In the genomic region with DNA sequence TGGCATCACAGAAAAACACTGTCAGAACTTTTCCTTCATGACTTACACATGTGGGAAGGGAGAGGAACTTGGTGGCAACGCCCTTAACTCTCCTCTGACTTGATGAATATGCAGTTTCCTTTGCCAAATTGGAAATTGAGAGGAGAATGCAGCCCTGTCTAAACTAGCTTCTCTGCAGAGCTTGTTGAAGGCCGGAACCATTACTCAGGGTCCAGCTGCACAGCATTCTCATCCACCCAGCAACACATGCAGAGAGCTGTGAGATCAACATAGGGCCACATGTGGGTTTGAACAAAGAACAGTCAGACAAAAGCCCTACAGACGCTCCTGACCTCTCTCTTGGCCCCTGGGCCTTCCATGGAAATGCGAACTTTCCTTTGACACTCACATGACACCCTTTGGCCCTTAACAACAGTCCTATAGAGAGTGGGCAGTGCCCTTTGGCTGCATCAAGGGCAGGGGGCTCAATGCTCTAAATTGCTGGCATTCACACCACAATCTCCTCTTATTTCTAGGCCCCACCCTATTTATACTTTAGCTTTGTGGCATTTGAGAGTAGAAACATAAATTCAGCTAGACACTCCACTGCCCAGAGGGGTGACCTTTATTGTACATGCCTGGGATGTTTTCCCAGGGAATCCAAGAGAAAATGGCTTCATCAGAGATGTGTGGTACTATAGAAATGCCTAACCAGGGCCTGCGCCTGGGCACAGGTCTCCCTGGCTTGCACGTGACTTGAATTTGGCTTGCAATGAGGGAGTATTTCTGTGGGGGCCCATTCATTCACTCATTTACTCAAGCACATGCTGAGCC, we compare ENCODE assay signal across 13 cellular contexts.
DNase-seq lines count a peak whose midpoint lies in the region; ATAC-seq and TF ChIP-seq lines count a peak whose summit lies in the region.
"Had no signal": no experiment of that assay in that cellular context is flagged by ENCODE, and none has a peak within 500 bp of the region (broad histone marks: within the 10 kb centered on the region; RNA-seq: fewer than 3 reads in every experiment).

No MANE protein-coding gene starts in this region.

- peak overlapping the region; percentile 86 for H3K27ac Mint-ChIP-seq in activated naive CD4-positive, alpha-beta T cell treated with anti-CD3 and anti-CD28 coated beads, Interleukin-2, amount 50 U/mL, for 24 hours
- H3K27ac Mint-ChIP-seq: stimulated activated naive CD8-positive, alpha-beta T cell treated with anti-CD3 and anti-CD28 coated beads, Interleukin-15, amount 100 ng/mL, for 72 hours had no signal

- peak; percentile 12 to 16 for ATAC-seq in lower lobe of right lung
- peak; percentile 19 for ATAC-seq in upper lobe of right lung
- ATAC-seq in GM18907 (IDR thresholded peaks at IDR 0.05; ENCODE audit: unreplicated experiment), result no peak
- ATAC-seq in HG03354 (IDR thresholded peaks at IDR 0.05; ENCODE audit: poor library complexity, severe bottlenecking, unreplicated experiment), result no peak
- ATAC-seq: stimulated activated naive CD8-positive, alpha-beta T cell treated with anti-CD3 and anti-CD28 coated beads, Interleukin-15, amount 100 ng/mL, for 72 hours had no signal

- H3K4me1 Mint-ChIP-seq in activated naive CD4-positive, alpha-beta T cell treated with anti-CD3 and anti-CD28 coated beads, Interleukin-2, amount 50 U/mL, for 24 hours, result peaks cover 41% of the 10 kb centered on the region

- H3K36me3 ChIP-seq in lower lobe of right lung, result no peaks in the 10 kb centered on the region
- H3K36me3 ChIP-seq in upper lobe of right lung, result no peaks in the 10 kb centered on the region
- H3K36me3 ChIP-seq: WERI-Rb-1 had no signal

- peaks cover 4% of the 10 kb centered on the region for H3K36me3 Mint-ChIP-seq in activated naive CD4-positive, alpha-beta T cell treated with anti-CD3 and anti-CD28 coated beads, Interleukin-2, amount 50 U/mL, for 24 hours

- no peak overlapping the region for H3K4me3 ChIP-seq in epithelial cell of esophagus (ENCODE audit: low read length)
- no peak overlapping the region for H3K4me3 ChIP-seq in lower lobe of right lung
- H3K4me3 ChIP-seq in upper lobe of right lung, result no peak overlapping the region

- intact Hi-C loops in lower lobe of right lung (cut with DNase I) (no loop called here), upper lobe of right lung (cut with DNase I) (no loop called here)

- no peak for TF ChIP-seq CTCF in epithelial cell of esophagus (IDR thresholded peaks at IDR 0.05; ENCODE audit: insufficient read depth, low read depth, low read length, missing control alignments)
- TF ChIP-seq CTCF in lower lobe of right lung (IDR thresholded peaks at IDR 0.05), result no peak
- TF ChIP-seq CTCF in upper lobe of right lung (IDR thresholded peaks at IDR 0.05), result no peak

- no peaks in the 10 kb centered on the region for H3K27me3 Mint-ChIP-seq in activated naive CD4-positive, alpha-beta T cell treated with anti-CD3 and anti-CD28 coated beads, Interleukin-2, amount 50 U/mL, for 24 hours
- H3K27me3 Mint-ChIP-seq: stimulated activated naive CD8-positive, alpha-beta T cell treated with anti-CD3 and anti-CD28 coated beads, Interleukin-15, amount 100 ng/mL, for 72 hours had no signal

- H3K4me1 ChIP-seq in lower lobe of right lung (peaks cover 15% of the 10 kb centered on the region), upper lobe of right lung (peaks cover 21% of the 10 kb centered on the region)

- H3K27me3 ChIP-seq in lower lobe of right lung (ENCODE audit: low read depth) (no peaks in the 10 kb centered on the region), upper lobe of right lung (no peaks in the 10 kb centered on the region)

- no peak overlapping the region for H3K4me3 Mint-ChIP-seq in activated naive CD4-positive, alpha-beta T cell treated with anti-CD3 and anti-CD28 coated beads, Interleukin-2, amount 50 U/mL, for 24 hours
- H3K4me3 Mint-ChIP-seq: stimulated activated naive CD8-positive, alpha-beta T cell treated with anti-CD3 and anti-CD28 coated beads, Interleukin-15, amount 100 ng/mL, for 72 hours had no signal

- H3K9me3 Mint-ChIP-seq in activated naive CD4-positive, alpha-beta T cell treated with anti-CD3 and anti-CD28 coated beads, Interleukin-2, amount 50 U/mL, for 24 hours, result peaks cover 10% of the 10 kb centered on the region

- no peaks in the 10 kb centered on the region for H3K9me3 ChIP-seq in lower lobe of right lung
- no peaks in the 10 kb centered on the region for H3K9me3 ChIP-seq in upper lobe of right lung

- H3K27ac ChIP-seq in lower lobe of right lung (peak overlapping the region; percentile 37), upper lobe of right lung (peak overlapping the region; percentile 59)
- H3K27ac ChIP-seq: WERI-Rb-1 had no signal

- no peak for DNase-seq in activated naive CD4-positive, alpha-beta T cell treated with anti-CD3 and anti-CD28 coated beads, Interleukin-2, amount 50 U/mL, for 16 hours
- DNase-seq in epithelial cell of esophagus (ENCODE audit: low read depth) (peak; percentile 77), lower lobe of right lung (no peak), upper lobe of right lung (no peak)
- no peak for DNase-seq in stimulated activated naive CD4-positive, alpha-beta T cell (lab: John Stamatoyannopoulos, UW)
- DNase-seq: DMS153; NCI-H510A treated with DMSO at 0.1 percent for 48 hours; stimulated activated CD4-positive, alpha-beta T cell treated with anti-CD3 and anti-CD28 coated beads, Interleukin-2, amount 100 ng/mL, for 48 hours; stimulated activated naive CD8-positive, alpha-beta T cell treated with anti-CD3 and anti-CD28 coated beads, Interleukin-15, amount 100 ng/mL, for 72 hours; WERI-Rb-1 had no signal

Comparison
In these comparisons a context has a peak if more than half of its experiments do, and no peak if none do; other contexts are left out.
1. ATAC-seq: peak in lower lobe of right lung (2 of 2) and upper lobe of right lung (single experiment); none in GM18907 (single experiment) and HG03354 (single experiment).